1 cellular context compared by ENCODE assay signal in genomic region chr14:50677527-50678063, GRCh38.
TF ChIP-seq lines count a peak whose summit lies in the region.

No MANE protein-coding gene starts in this region.

TF ChIP-seq in GM23338, 12 proteins besides CTCF, POLR2A, EP300 and RAD21 (continued from another document):
- TF ChIP-seq REST (IDR thresholded peaks at IDR 0.05; ENCODE audit: unreplicated experiment): no peak
